Comparison of ENCODE assay signal across 8 cellular contexts in the genomic region with DNA sequence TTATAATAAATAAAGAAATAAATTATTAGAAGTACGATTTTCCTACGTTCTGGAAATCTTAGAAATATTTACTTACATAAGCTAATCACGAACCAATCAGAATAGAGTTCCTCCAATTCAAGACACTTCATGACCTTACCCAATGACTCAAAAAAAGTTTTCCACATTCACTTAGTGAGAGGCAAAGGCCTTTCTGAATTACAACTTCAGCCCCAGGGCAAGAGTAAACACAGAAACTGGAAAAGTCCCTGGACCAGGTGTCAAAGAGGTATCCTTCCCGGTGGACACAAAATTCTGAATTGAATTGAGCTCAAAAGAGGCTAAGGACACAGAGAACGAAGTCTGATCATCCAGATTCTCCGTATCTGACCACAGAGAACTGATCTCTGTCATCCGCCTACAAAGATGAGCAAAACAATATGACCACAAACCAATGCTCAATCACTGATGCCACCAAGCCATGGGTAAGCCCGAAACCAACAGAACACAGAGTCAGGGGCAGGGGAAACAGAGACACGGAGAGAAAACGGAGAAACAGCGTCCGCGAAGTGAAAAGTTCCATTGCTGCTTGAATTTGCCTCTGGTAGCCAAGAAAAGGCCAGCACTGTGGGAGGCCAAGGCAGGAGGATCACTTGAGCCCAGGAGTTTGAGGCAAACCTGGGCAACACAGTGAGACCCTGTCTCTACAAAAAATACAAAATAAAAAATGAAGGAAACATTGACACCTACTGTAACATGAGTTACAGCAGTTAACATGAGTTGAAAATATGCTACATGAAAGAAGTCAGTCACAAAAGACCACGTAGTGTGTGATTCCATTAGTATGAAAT. TPM values are rescaled to one million over a fixed set of nuclear protein-coding genes. Genes with fewer than 3 reads are reported as not detected.
DNase-seq lines count a peak whose midpoint lies in the region; ATAC-seq, FAIRE-seq and TF ChIP-seq lines count a peak whose summit lies in the region.

No MANE protein-coding gene starts in this region.

- peak; percentile 87 to 90 for ATAC-seq in CD4-positive, CD25-positive, alpha-beta regulatory T cell (ENCODE audit: low read depth in 2 of 2)
- ATAC-seq in GM21360 (IDR thresholded peaks at IDR 0.05; ENCODE audit: unreplicated experiment) (peak; percentile 54), HG03520 (IDR thresholded peaks at IDR 0.05; ENCODE audit: unreplicated experiment) (peak; percentile 86), GM18505 (IDR thresholded peaks at IDR 0.05; ENCODE audit: unreplicated experiment) (no peak)

- H3K27me3 Mint-ChIP-seq in CD4-positive, CD25-positive, alpha-beta regulatory T cell: peaks cover 8% of the 10 kb centered on the region

- no peak for TF ChIP-seq POLR2A in GM18505 (IDR thresholded peaks at IDR 0.05; ENCODE audit: borderline replicate concordance, extremely low read depth, insufficient read depth, insufficient read length)

- peaks cover 27% of the 10 kb centered on the region for H3K4me1 ChIP-seq in CD4-positive, CD25-positive, alpha-beta regulatory T cell (ENCODE audit: control insufficient read depth, insufficient read depth, low read length, poor library complexity, severe bottlenecking)

- peak overlapping the region; percentile 81 for H3K4me3 ChIP-seq in CD4-positive, CD25-positive, alpha-beta regulatory T cell (ENCODE audit: low read depth, low read length)

- no peaks in the 10 kb centered on the region for H3K36me3 ChIP-seq in CD4-positive, CD25-positive, alpha-beta regulatory T cell (ENCODE audit: control insufficient read depth, insufficient read depth, low read length)

- H3K27ac ChIP-seq in CD4-positive, CD25-positive, alpha-beta regulatory T cell (ENCODE audit: insufficient read depth, low read length, poor library complexity, severe bottlenecking): peak overlapping the region; percentile 25

- H3K27ac Mint-ChIP-seq in CD4-positive, CD25-positive, alpha-beta regulatory T cell: peak overlapping the region; percentile 85 to 89 (median 88)

- no peaks in the 10 kb centered on the region for H3K9me3 ChIP-seq in CD4-positive, CD25-positive, alpha-beta regulatory T cell (ENCODE audit: control insufficient read depth in 2 of 2, low read length in 2 of 2)

- H3K4me3 Mint-ChIP-seq in CD4-positive, CD25-positive, alpha-beta regulatory T cell: peak overlapping the region; percentile 58 to 82 (median 73)

- peaks cover 10 to 64% (median 32%) of the 10 kb centered on the region in 4 donors for H3K4me1 Mint-ChIP-seq in CD4-positive, CD25-positive, alpha-beta regulatory T cell

- H3K36me3 Mint-ChIP-seq in CD4-positive, CD25-positive, alpha-beta regulatory T cell: peaks cover 10% of the 10 kb centered on the region

- H3K27me3 ChIP-seq in CD4-positive, CD25-positive, alpha-beta regulatory T cell (ENCODE audit: control insufficient read depth, insufficient read depth, low read length): no peaks in the 10 kb centered on the region

- no peaks in the 10 kb centered on the region for H3K9me3 Mint-ChIP-seq in CD4-positive, CD25-positive, alpha-beta regulatory T cell

- DNase-seq in CD4-positive, CD25-positive, alpha-beta regulatory T cell: peak in 2 of 3 donors; percentile 69 to 87
- peak; percentile 33 for DNase-seq in activated gamma-delta T cell treated with anti-CD3 and anti-CD28 coated beads, Interleukin-2, amount 50 U/mL, for 16 hours (ENCODE audit: low read depth)
- DNase-seq in frontal cortex (ENCODE audit: low spot score in 2 of 2) (no peak), GOT3 (lab: John Stamatoyannopoulos, UW) (no peak), DMS114 treated with DMSO at 0.1 percent for 48 hours (lab: John Stamatoyannopoulos, UW; ENCODE audit: unreplicated experiment) (no peak)

- FAIRE-seq in frontal cortex (lab: Jason Lieb, UNC): no peak

RNA-seq across cellular contexts. Expression of a gene that starts 6.8 kb away (rescaled TPM):
- total RNA-seq in CD4-positive, CD25-positive, alpha-beta regulatory T cell: 17.6 TPM
- 10 to 100 TPM; 56.2 to 84.0 (median 71.2) TPM for polyA plus RNA-seq in CD4-positive, CD25-positive, alpha-beta regulatory T cell
- 39.9 TPM for total RNA-seq in frontal cortex

Comparison
In these comparisons a context has a peak if more than half of its experiments do, and no peak if none do; other contexts are left out.
1. DNase-seq: peak in CD4-positive, CD25-positive, alpha-beta regulatory T cell (2 of 3) and activated gamma-delta T cell treated with anti-CD3 and anti-CD28 coated beads, Interleukin-2, amount 50 U/mL, for 16 hours (single experiment); none in frontal cortex (0 of 2), GOT3 (single experiment) and DMS114 treated with DMSO at 0.1 percent for 48 hours (single experiment).